In genomic region chr17:78888911-78889496, GRCh38 we compare ENCODE assay signal across 11 cellular contexts. TPM values are rescaled to one million over a fixed set of nuclear protein-coding genes. Genes with fewer than 3 reads are reported as not detected.
DNase-seq lines count a peak whose midpoint lies in the region; ATAC-seq and TF ChIP-seq lines count a peak whose summit lies in the region.
"Had no signal": no experiment of that assay in that cellular context is flagged by ENCODE, and none has a peak within 500 bp of the region (broad histone marks: within the 10 kb centered on the region; RNA-seq: fewer than 3 reads in every experiment).

No MANE protein-coding gene starts in this region.

- H3K4me1 ChIP-seq in gastrocnemius medialis (peaks cover 17 to 30% of the 10 kb centered on the region in 2 donors), colonic mucosa (peaks cover 3% of the 10 kb centered on the region)

- CTCF ChIA-PET in HEK293T (lab: Yijun Ruan, JAX) = no interaction called here

- H3K9ac ChIP-seq in colonic mucosa (ENCODE audit: low read depth in 2 of 2, low read length in 2 of 2) = no peak overlapping the region

- TF ChIP-seq CTCF in brain (conservative IDR thresholded peaks at IDR 0.05) (no peak), gastrocnemius medialis (IDR thresholded peaks at IDR 0.05 in 4 of 5, conservative IDR thresholded peaks at IDR 0.05 in 1 of 5) (no peak), colonic mucosa (IDR thresholded peaks at IDR 0.05) (no peak)

- TF ChIP-seq POLR2A in gastrocnemius medialis (IDR thresholded peaks at IDR 0.05) = no peak

- H3K27me3 Mint-ChIP-seq in brain = no peaks in the 10 kb centered on the region

- peak overlapping the region in 4 of 5 experiments; percentile 42 to 80 (median 62) for H3K27ac Mint-ChIP-seq in brain

- peaks cover 92% of the 10 kb centered on the region for H3K4me1 Mint-ChIP-seq in brain

- peak overlapping the region in 1 of 5 experiments; percentile 6 for H3K4me3 Mint-ChIP-seq in brain

- peak overlapping the region in 3 of 4 donors; percentile 28 to 61 (median 51) for H3K27ac ChIP-seq in gastrocnemius medialis
- no peak overlapping the region for H3K27ac ChIP-seq in colonic mucosa
- H3K27ac ChIP-seq: 22Rv1 had no signal

- ATAC-seq in gastrocnemius medialis = no peak
- no peak for ATAC-seq in HG03439 (IDR thresholded peaks at IDR 0.05; ENCODE audit: unreplicated experiment)

- intact Hi-C loops in gastrocnemius medialis (cut with DNase I; ENCODE audit: low total_unique reads) (no loop called here), colonic mucosa (cut with DNase I) (no loop called here)

- no peaks in the 10 kb centered on the region for H3K9me3 ChIP-seq in gastrocnemius medialis
- no peaks in the 10 kb centered on the region for H3K9me3 ChIP-seq in colonic mucosa
- H3K9me3 ChIP-seq: lower lobe of right lung had no signal

- no peaks in the 10 kb centered on the region for H3K36me3 ChIP-seq in gastrocnemius medialis
- no peaks in the 10 kb centered on the region for H3K36me3 ChIP-seq in colonic mucosa
- H3K36me3 ChIP-seq: lower lobe of right lung had no signal

- H3K27me3 ChIP-seq in gastrocnemius medialis = no peaks in the 10 kb centered on the region
- no peaks in the 10 kb centered on the region for H3K27me3 ChIP-seq in colonic mucosa

- in situ Hi-C loops in gastrocnemius medialis (cut with MboI; ENCODE audit: low sequenced_read_pairs in 4 of 4) = no loop called here

- peaks cover 24% of the 10 kb centered on the region for H3K36me3 Mint-ChIP-seq in brain

- H3K4me3 ChIP-seq in gastrocnemius medialis = no peak overlapping the region
- no peak overlapping the region for H3K4me3 ChIP-seq in colonic mucosa
- H3K4me3 ChIP-seq: lower lobe of right lung had no signal

- DNase-seq in DMS 273 (lab: John Stamatoyannopoulos, UW; ENCODE audit: unreplicated experiment) = peak; percentile 55
- DNase-seq in DMS 273 treated with DMSO at 0.1 percent for 48 hours (lab: John Stamatoyannopoulos, UW) = no peak
- DNase-seq in NCI-H1694 (lab: John Stamatoyannopoulos, UW) = peak; percentile 54
- DNase-seq in gastrocnemius medialis = no peak
- no peak for DNase-seq in colonic mucosa
- DNase-seq in HEK293T (ENCODE audit: extremely low spot score) = no peak
- DNase-seq: lower lobe of right lung, NCI-H1930 had no signal

- H3K9me3 Mint-ChIP-seq in brain = no peaks in the 10 kb centered on the region

- POLR2A ChIA-PET in HEK293T (lab: Yijun Ruan, JAX) = no interaction called here

TF ChIP-seq in HEK293T, 16 proteins besides CTCF, POLR2A, EP300 and RAD21:
- TF ChIP-seq CTBP1 (IDR thresholded peaks at IDR 0.05; ENCODE audit: borderline replicate concordance) (no peak), LEF1 (IDR thresholded peaks at IDR 0.05; ENCODE audit: borderline replicate concordance) (no peak), TARDBP (IDR thresholded peaks at IDR 0.05) (no peak), ARNT (IDR thresholded peaks at IDR 0.05) (no peak), SUZ12 (IDR thresholded peaks at IDR 0.05) (no peak), PKNOX1 (IDR thresholded peaks at IDR 0.05) (no peak), FOXM1 (IDR thresholded peaks at IDR 0.05; ENCODE audit: borderline replicate concordance) (no peak), ZNF384 (IDR thresholded peaks at IDR 0.05) (no peak), FOXK2 (IDR thresholded peaks at IDR 0.05) (no peak), BHLHE40 (IDR thresholded peaks at IDR 0.05; ENCODE audit: borderline replicate concordance) (no peak), ELF4 (IDR thresholded peaks at IDR 0.05) (no peak), HDGF (IDR thresholded peaks at IDR 0.05; ENCODE audit: borderline replicate concordance) (no peak), NFRKB (IDR thresholded peaks at IDR 0.05) (no peak), L3MBTL2 (conservative IDR thresholded peaks at IDR 0.05) (no peak), SP1 (IDR thresholded peaks at IDR 0.05) (no peak), FOXA1 (IDR thresholded peaks at IDR 0.05) (no peak)

RNA-seq across cellular contexts. Expression of gene CEP295NL, which starts 14.0 kb away (rescaled TPM):
- 0.20 TPM for polyA plus RNA-seq in brain (ENCODE audit: insufficient read depth, low read depth, low replicate concordance)
- under 1 TPM in 1 of 4 donors, not detected in 3; 0.16 TPM for total RNA-seq in gastrocnemius medialis
- under 1 TPM; 0.72 to 0.82 TPM for total RNA-seq in colonic mucosa

RNA-seq across cellular contexts. Expression of gene TIMP2, which starts 36.2 kb away (rescaled TPM):
- polyA plus RNA-seq in brain (ENCODE audit: insufficient read depth, low read depth, low replicate concordance) = 314 TPM
- total RNA-seq in gastrocnemius medialis (10 to 100 TPM; 20.4 to 28.7 (median 27.0) TPM), colonic mucosa (10 to 100 TPM; 42.8 to 86.1 TPM)

RNA-seq across cellular contexts. Expression of gene USP36, which starts 48.4 kb away (rescaled TPM):
- 24.7 TPM for polyA plus RNA-seq in brain (ENCODE audit: insufficient read depth, low read depth, low replicate concordance)
- total RNA-seq in gastrocnemius medialis (10 to 100 TPM; 15.2 to 21.1 (median 20.0) TPM), colonic mucosa (10 to 100 TPM; 27.4 to 32.6 TPM)

Comparison
In these comparisons a context has a peak if more than half of its experiments do, and no peak if none do; other contexts are left out.
1. DNase-seq: peak in DMS 273 (single experiment) and NCI-H1694 (single experiment); none in DMS 273 treated with DMSO at 0.1 percent for 48 hours (single experiment), gastrocnemius medialis (0 of 2), colonic mucosa (single experiment) and HEK293T (single experiment).